Comparison of ENCODE assay signal across 8 cellular contexts in the genomic region with DNA sequence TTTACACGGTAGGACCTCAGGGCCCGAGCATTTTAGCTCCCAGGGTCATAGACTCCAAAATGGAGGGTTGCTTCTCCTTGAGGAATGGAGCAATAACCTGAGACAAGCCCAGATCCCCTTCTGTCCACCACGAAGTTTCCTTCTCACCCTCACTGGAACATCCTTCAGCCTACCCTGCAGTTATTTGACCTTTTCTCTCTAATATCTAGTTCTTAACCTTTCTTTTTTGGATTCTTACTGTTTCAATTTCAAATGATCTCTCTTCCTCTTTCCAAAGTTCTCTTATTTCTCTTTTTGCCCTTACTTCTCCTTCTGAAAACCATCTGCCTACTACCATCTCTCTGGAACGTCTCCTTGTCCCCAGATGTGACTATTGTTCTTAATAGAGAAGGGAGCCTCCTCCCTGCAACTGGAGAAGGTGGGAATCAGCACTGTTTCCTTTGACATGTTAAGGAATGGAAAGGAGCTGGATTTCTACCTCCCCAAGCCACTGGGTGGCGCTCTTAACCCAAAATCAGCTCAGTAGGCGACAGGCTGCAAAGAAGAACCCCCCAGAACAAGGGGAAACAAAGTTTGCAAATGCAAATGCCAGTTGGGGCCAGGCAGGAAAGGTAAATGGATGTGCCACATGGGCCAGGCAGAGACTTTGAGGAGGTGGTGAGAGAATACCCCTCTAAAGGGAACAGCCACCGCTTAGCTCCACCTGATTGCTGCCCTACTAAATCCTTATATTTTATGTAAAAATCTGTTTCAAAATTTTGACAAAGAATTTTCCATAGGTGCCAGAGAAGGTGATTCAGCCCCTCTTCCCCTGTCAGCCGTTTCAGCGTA. TPM values are rescaled to one million over a fixed set of nuclear protein-coding genes. Genes with fewer than 3 reads are reported as not detected.
A peak's percentile ranks its signal among the peaks of the same experiment; 100 is the strongest.
DNase-seq lines count a peak whose midpoint lies in the region; ATAC-seq and TF ChIP-seq lines count a peak whose summit lies in the region.
"Had no signal": no experiment of that assay in that cellular context is flagged by ENCODE, and none has a peak within 500 bp of the region (broad histone marks: within the 10 kb centered on the region; RNA-seq: fewer than 3 reads in every experiment).

No MANE protein-coding gene starts in this region.

- no peaks in the 10 kb centered on the region for H3K9me3 Mint-ChIP-seq in activated CD4-positive, alpha-beta memory T cell treated with anti-CD3 and anti-CD28 coated beads for 36 hours
- H3K9me3 Mint-ChIP-seq: activated B cell treated with CpG ODN at 0.5 μM for 24 hours had no signal

- CTCF ChIA-PET in activated CD4-positive, alpha-beta memory T cell treated with anti-CD3 and anti-CD28 coated beads for 36 hours (lab: Charles Lee) = interaction anchor here (0.6 to 2.1 kb wide), 33 partner anchors 9 to 284 kb away, joined by 3 to 27 read pairs (median 4); partner anchors contain the start of genes NCKAP1L and PDE1B

- intact Hi-C loops in activated CD4-positive, alpha-beta memory T cell treated with anti-CD3 and anti-CD28 coated beads for 36 hours (cut with micrococcal nuclease) = loop anchor here (10.0 kb wide), 1 partner anchor 252 kb away; no protein-coding TSS in a partner anchor

- no peak overlapping the region for H3K9ac ChIP-seq in parathyroid adenoma

- peaks cover 39% of the 10 kb centered on the region for H3K4me1 ChIP-seq in parathyroid adenoma

- H3K27ac Mint-ChIP-seq in activated CD4-positive, alpha-beta memory T cell treated with anti-CD3 and anti-CD28 coated beads for 36 hours = peak overlapping the region; percentile 9
- H3K27ac Mint-ChIP-seq: activated B cell treated with CpG ODN at 0.5 μM for 24 hours had no signal

- no peak overlapping the region for H3K4me2 ChIP-seq in parathyroid adenoma (ENCODE audit: low read length)

- no peaks in the 10 kb centered on the region for H3K9me3 ChIP-seq in parathyroid adenoma (ENCODE audit: control insufficient read depth, low read length)

- ATAC-seq in GM21447 (IDR thresholded peaks at IDR 0.05; ENCODE audit: unreplicated experiment) (no peak), HG03108 (IDR thresholded peaks at IDR 0.05; ENCODE audit: unreplicated experiment) (no peak)

- no peak overlapping the region for H3K4me3 Mint-ChIP-seq in activated CD4-positive, alpha-beta memory T cell treated with anti-CD3 and anti-CD28 coated beads for 36 hours
- H3K4me3 Mint-ChIP-seq: activated B cell treated with CpG ODN at 0.5 μM for 24 hours had no signal

- H3K4me1 Mint-ChIP-seq in activated CD4-positive, alpha-beta memory T cell treated with anti-CD3 and anti-CD28 coated beads for 36 hours (ENCODE audit: low read depth) = peaks cover 23% of the 10 kb centered on the region
- H3K4me1 Mint-ChIP-seq: activated B cell treated with CpG ODN at 0.5 μM for 24 hours had no signal

- DNase-seq in ELR (ENCODE audit: low read depth) = peak; percentile 61
- DNase-seq in LHCN-M2 (ENCODE audit: low read depth) = peak; percentile 18
- DNase-seq in activated CD4-positive, alpha-beta memory T cell treated with anti-CD3 and anti-CD28 coated beads for 36 hours = peak; percentile 64
- DNase-seq in fibroblast of mammary gland (ENCODE audit: low read depth) = peak; percentile 50
- DNase-seq: activated B cell treated with CpG ODN at 0.5 μM for 24 hours had no signal

- H3K36me3 ChIP-seq in parathyroid adenoma (ENCODE audit: control insufficient read depth, insufficient read depth, low read length) = no peaks in the 10 kb centered on the region

- H3K36me3 Mint-ChIP-seq in activated CD4-positive, alpha-beta memory T cell treated with anti-CD3 and anti-CD28 coated beads for 36 hours = peaks cover 71% of the 10 kb centered on the region

- H2AFZ ChIP-seq in parathyroid adenoma = peak overlapping the region; percentile 1

- H3K79me2 ChIP-seq in parathyroid adenoma = no peaks in the 10 kb centered on the region

- H3K27me3 ChIP-seq in parathyroid adenoma (ENCODE audit: control insufficient read depth, insufficient read depth, low read length) = no peaks in the 10 kb centered on the region

- POLR2A ChIA-PET in activated CD4-positive, alpha-beta memory T cell treated with anti-CD3 and anti-CD28 coated beads for 36 hours (lab: Charles Lee) = interaction anchor here (1.1 kb wide), 1 partner anchor 13 kb away, joined by 3 read pairs; no protein-coding TSS in a partner anchor

- no peaks in the 10 kb centered on the region for H3K27me3 Mint-ChIP-seq in activated CD4-positive, alpha-beta memory T cell treated with anti-CD3 and anti-CD28 coated beads for 36 hours
- H3K27me3 Mint-ChIP-seq: activated B cell treated with CpG ODN at 0.5 μM for 24 hours had no signal

- H3K4me3 ChIP-seq in fibroblast of mammary gland (ENCODE audit: control insufficient read depth, low read depth, low read length) (no peak overlapping the region), parathyroid adenoma (ENCODE audit: low read depth, low read length) (no peak overlapping the region)

- TF ChIP-seq CTCF in fibroblast of mammary gland (conservative IDR thresholded peaks at IDR 0.05; ENCODE audit: control insufficient read depth, insufficient read depth, low read depth, low read length) = peak; percentile 80
- TF ChIP-seq CTCF in parathyroid adenoma (IDR thresholded peaks at IDR 0.05) = peak; percentile 79

- H3K27ac ChIP-seq in parathyroid adenoma = no peak overlapping the region

RNA-seq across cellular contexts. Expression of gene PDE1B, which starts 22.4 kb away (rescaled TPM):
- not detected in 2 replicates for total RNA-seq in LHCN-M2 (2014; rRNA removed)
- not detected for polyA plus RNA-seq in LHCN-M2 (2012)
- 10 to 100 TPM; 10.4 to 11.1 TPM for total RNA-seq in activated CD4-positive, alpha-beta memory T cell treated with anti-CD3 and anti-CD28 coated beads for 36 hours

RNA-seq across cellular contexts. Expression of gene NCKAP1L, which starts 29.5 kb away (rescaled TPM):
- total RNA-seq in LHCN-M2 (2014; rRNA removed) = not detected in 2 replicates
- not detected for polyA plus RNA-seq in LHCN-M2 (2012)
- total RNA-seq in activated CD4-positive, alpha-beta memory T cell treated with anti-CD3 and anti-CD28 coated beads for 36 hours = 100 to 1,000 TPM; 158 to 160 TPM

RNA-seq across cellular contexts. Expression of gene GTSF1, which starts 53.6 kb away (rescaled TPM):
- total RNA-seq in LHCN-M2 (2014; rRNA removed) = not detected in 2 replicates
- polyA plus RNA-seq in LHCN-M2 (2012) = not detected
- total RNA-seq in activated CD4-positive, alpha-beta memory T cell treated with anti-CD3 and anti-CD28 coated beads for 36 hours = 10 to 100 TPM; 11.3 to 13.0 TPM

Comparison
In these comparisons a context has a peak if more than half of its experiments do, and no peak if none do; other contexts are left out.
1. RNA of gene PDE1B, which starts 22.4 kb away (total RNA-seq): 10.4 to 11.1 TPM in activated CD4-positive, alpha-beta memory T cell treated with anti-CD3 and anti-CD28 coated beads for 36 hours; not detected in LHCN-M2; every median in the first group is over 10 times any median in the second.
2. RNA of gene NCKAP1L, which starts 29.5 kb away (total RNA-seq): 158 to 160 TPM in activated CD4-positive, alpha-beta memory T cell treated with anti-CD3 and anti-CD28 coated beads for 36 hours; not detected in LHCN-M2; every median in the first group is over 100 times any median in the second.
3. RNA of gene GTSF1, which starts 53.6 kb away (total RNA-seq): 11.3 to 13.0 TPM in activated CD4-positive, alpha-beta memory T cell treated with anti-CD3 and anti-CD28 coated beads for 36 hours; not detected in LHCN-M2; every median in the first group is over 10 times any median in the second.
4. Peak in every context shown above with its lines, with median percentiles within 50 percentile points of each other: DNase-seq.